1 cellular context compared by ENCODE assay signal in the genomic region with DNA sequence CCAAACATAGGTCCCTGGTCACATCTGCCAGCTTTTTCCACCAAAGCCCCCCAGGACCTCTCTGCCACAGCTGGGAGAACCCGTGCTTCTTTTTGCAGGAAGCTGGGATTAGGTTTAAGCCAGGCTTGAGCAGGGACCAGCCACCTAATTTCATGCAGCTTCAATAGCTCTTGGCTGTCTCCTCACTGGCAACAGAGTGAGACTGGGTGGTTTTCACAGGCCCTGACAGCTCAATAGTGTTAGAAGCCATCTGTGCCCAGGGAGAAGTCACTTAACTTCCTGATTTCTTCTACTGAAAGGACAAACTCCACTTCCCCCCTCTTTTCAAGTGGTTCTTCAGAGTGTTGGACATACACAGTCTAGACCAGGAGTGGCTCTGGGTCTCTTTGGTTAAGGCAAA.
TF ChIP-seq lines count a peak whose summit lies in the region.

No MANE protein-coding gene starts in this region.

TF ChIP-seq in IMR-90, 13 proteins besides CTCF, POLR2A, EP300 and RAD21:
- TF ChIP-seq, protein P1, sequence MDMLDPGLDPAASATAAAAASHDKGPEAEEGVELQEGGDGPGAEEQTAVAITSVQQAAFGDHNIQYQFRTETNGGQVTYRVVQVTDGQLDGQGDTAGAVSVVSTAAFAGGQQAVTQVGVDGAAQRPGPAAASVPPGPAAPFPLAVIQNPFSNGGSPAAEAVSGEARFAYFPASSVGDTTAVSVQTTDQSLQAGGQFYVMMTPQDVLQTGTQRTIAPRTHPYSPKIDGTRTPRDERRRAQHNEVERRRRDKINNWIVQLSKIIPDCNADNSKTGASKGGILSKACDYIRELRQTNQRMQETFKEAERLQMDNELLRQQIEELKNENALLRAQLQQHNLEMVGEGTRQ (IDR thresholded peaks at IDR 0.05; ENCODE audit: low read depth, low read length), result no peak
- TF ChIP-seq FOS (IDR thresholded peaks at IDR 0.05; ENCODE audit: low read depth, low read length), result no peak
- TF ChIP-seq SMC3 (IDR thresholded peaks at IDR 0.05; ENCODE audit: low read depth, low read length), result no peak
- TF ChIP-seq MAFK (IDR thresholded peaks at IDR 0.05; ENCODE audit: low read depth, low read length), result no peak
- no peak for TF ChIP-seq RCOR1 (IDR thresholded peaks at IDR 0.05; ENCODE audit: insufficient replicate concordance, low read length)
- no peak for TF ChIP-seq MXI1 (IDR thresholded peaks at IDR 0.05; ENCODE audit: borderline replicate concordance, low read depth, low read length)
- no peak for TF ChIP-seq CEBPB (IDR thresholded peaks at IDR 0.05; ENCODE audit: low read depth, low read length)
- TF ChIP-seq BHLHE40 (IDR thresholded peaks at IDR 0.05; ENCODE audit: low read depth, low read length), result no peak
- TF ChIP-seq NFE2L2 (IDR thresholded peaks at IDR 0.05; ENCODE audit: low read depth, low read length), result no peak
- TF ChIP-seq RFX5 (IDR thresholded peaks at IDR 0.05; ENCODE audit: low read depth, low read length), result no peak
- no peak for TF ChIP-seq MAZ (IDR thresholded peaks at IDR 0.05; ENCODE audit: borderline replicate concordance, low read depth, low read length)
- TF ChIP-seq, protein P2, sequence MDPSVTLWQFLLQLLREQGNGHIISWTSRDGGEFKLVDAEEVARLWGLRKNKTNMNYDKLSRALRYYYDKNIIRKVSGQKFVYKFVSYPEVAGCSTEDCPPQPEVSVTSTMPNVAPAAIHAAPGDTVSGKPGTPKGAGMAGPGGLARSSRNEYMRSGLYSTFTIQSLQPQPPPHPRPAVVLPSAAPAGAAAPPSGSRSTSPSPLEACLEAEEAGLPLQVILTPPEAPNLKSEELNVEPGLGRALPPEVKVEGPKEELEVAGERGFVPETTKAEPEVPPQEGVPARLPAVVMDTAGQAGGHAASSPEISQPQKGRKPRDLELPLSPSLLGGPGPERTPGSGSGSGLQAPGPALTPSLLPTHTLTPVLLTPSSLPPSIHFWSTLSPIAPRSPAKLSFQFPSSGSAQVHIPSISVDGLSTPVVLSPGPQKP (IDR thresholded peaks at IDR 0.05; ENCODE audit: borderline replicate concordance, low read depth, low read length), result no peak
- no peak for TF ChIP-seq CHD1 (IDR thresholded peaks at IDR 0.05; ENCODE audit: low read depth, low read length)
